ENCODE assay signal across 22 cellular contexts in genomic region chr18:4016391-4017049, GRCh38.
DNase-seq lines count a peak whose midpoint lies in the region; ATAC-seq and TF ChIP-seq lines count a peak whose summit lies in the region.
"Had no signal": no experiment of that assay in that cellular context is flagged by ENCODE, and none has a peak within 500 bp of the region (broad histone marks: within the 10 kb centered on the region; RNA-seq: fewer than 3 reads in every experiment).

No MANE protein-coding gene starts in this region.

- CTCF ChIA-PET in WTC11 (lab: Charles Lee), result interaction anchor here (1.9 to 3.6 kb wide), 3 partner anchors 22 to 351 kb away, joined by 5 to 16 read pairs (median 5); no protein-coding TSS in a partner anchor

- no peak for TF ChIP-seq CTCF in WTC11 (IDR thresholded peaks at IDR 0.05)
- no peak for TF ChIP-seq CTCF in prostate gland (IDR thresholded peaks at IDR 0.05)

- H3K4me3 ChIP-seq in H7 (ENCODE audit: insufficient read depth, low read depth, low read length) (no peak overlapping the region), prostate gland (no peak overlapping the region)
- H3K4me3 ChIP-seq: ascending aorta, dorsolateral prefrontal cortex, heart right ventricle, skin epidermis, suprapubic skin, uterus had no signal

- H3K4me1 ChIP-seq in prostate gland (replicated peaks), result no peaks in the 10 kb centered on the region
- H3K4me1 ChIP-seq: ascending aorta, heart right ventricle, suprapubic skin, uterus had no signal

- H3K9me3 Mint-ChIP-seq in WTC11, result peaks cover 5% of the 10 kb centered on the region
- H3K9me3 Mint-ChIP-seq: activated naive CD4-positive, alpha-beta T cell treated with anti-CD3 and anti-CD28 coated beads, Interleukin-2, amount 50 U/mL, for 72 hours had no signal

- intact Hi-C loops in prostate gland (cut with DNase I), result no loop called here

- 92% methylated on average over 4 of the region's 4 CpGs for WGBS in prostate gland

- ATAC-seq in GM18520 (IDR thresholded peaks at IDR 0.05; ENCODE audit: unreplicated experiment) (peak; percentile 61), WTC11 (peak; percentile 35)
- ATAC-seq: heart right ventricle, left cardiac atrium had no signal

- H3K36me3 Mint-ChIP-seq in WTC11, result no peaks in the 10 kb centered on the region; the same call in 1 of the 2 replicates
- H3K36me3 Mint-ChIP-seq: activated naive CD4-positive, alpha-beta T cell treated with anti-CD3 and anti-CD28 coated beads, Interleukin-2, amount 50 U/mL, for 72 hours; memory B cell had no signal

- no peaks in the 10 kb centered on the region for H3K36me3 ChIP-seq in H7 (replicated peaks; ENCODE audit: control insufficient read depth, insufficient read depth, low read length)
- H3K36me3 ChIP-seq in prostate gland, result no peaks in the 10 kb centered on the region
- H3K36me3 ChIP-seq: ascending aorta, heart right ventricle, neutrophil, suprapubic skin, uterus had no signal

- H3K27me3 ChIP-seq in H7 (ENCODE audit: control insufficient read depth, insufficient read depth, low read length), result no peaks in the 10 kb centered on the region
- no peaks in the 10 kb centered on the region for H3K27me3 ChIP-seq in prostate gland (replicated peaks; ENCODE audit: insufficient read depth)
- H3K27me3 ChIP-seq: ascending aorta, dorsolateral prefrontal cortex, heart right ventricle, neutrophil, suprapubic skin, uterus had no signal

- peak overlapping the region; percentile 58 for H3K27ac Mint-ChIP-seq in WTC11
- H3K27ac Mint-ChIP-seq: memory B cell had no signal

- DNase-seq in AG20443 (ENCODE audit: low spot score) (peak; percentile 15), WTC11 (ENCODE audit: low spot score) (no peak), kidney tubule cell (ENCODE audit: low spot score) (peak; percentile 28), NCI-H774 (lab: John Stamatoyannopoulos, UW) (no peak), H7 (no peak), prostate gland (ENCODE audit: low spot score) (no peak)
- DNase-seq: activated CD4-positive, alpha-beta T cell treated with anti-CD3 and anti-CD28 coated beads for 1 hour; Calu3; dorsolateral prefrontal cortex; foreskin fibroblast; heart right ventricle; left cardiac atrium; NCI-H510A treated with DMSO at 0.1 percent for 48 hours; uterus had no signal

- H3K4me3 Mint-ChIP-seq in WTC11, result no peak overlapping the region
- H3K4me3 Mint-ChIP-seq: memory B cell had no signal

- no peak overlapping the region for H3K27ac ChIP-seq in prostate gland
- H3K27ac ChIP-seq: ascending aorta, C4-2B, dorsolateral prefrontal cortex, heart right ventricle, neutrophil, skin epidermis, suprapubic skin, uterus had no signal

- H3K9me3 ChIP-seq in prostate gland, result no peaks in the 10 kb centered on the region
- H3K9me3 ChIP-seq: ascending aorta, heart right ventricle, neutrophil, suprapubic skin, uterus had no signal

- POLR2A ChIA-PET in WTC11 (lab: Charles Lee), result no interaction called here

- no peaks in the 10 kb centered on the region; the same call in 1 of the 2 replicates for H3K27me3 Mint-ChIP-seq in WTC11 (ENCODE audit: low read depth)

- TF ChIP-seq POLR2A in prostate gland (IDR thresholded peaks at IDR 0.05), result no peak

- H3K4me1 Mint-ChIP-seq in WTC11, result peaks cover 55% of the 10 kb centered on the region
- H3K4me1 Mint-ChIP-seq: memory B cell had no signal

TF ChIP-seq in WTC11, 78 proteins besides CTCF, POLR2A, EP300 and RAD21:
- TF ChIP-seq, protein P1, sequence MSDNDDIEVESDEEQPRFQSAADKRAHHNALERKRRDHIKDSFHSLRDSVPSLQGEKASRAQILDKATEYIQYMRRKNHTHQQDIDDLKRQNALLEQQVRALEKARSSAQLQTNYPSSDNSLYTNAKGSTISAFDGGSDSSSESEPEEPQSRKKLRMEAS (CRISPR knock-in tag; IDR thresholded peaks at IDR 0.05), result no peak
- TF ChIP-seq TCF7 (CRISPR knock-in tag; IDR thresholded peaks at IDR 0.05; ENCODE audit: low read depth) (no peak), RELA (CRISPR knock-in tag; IDR thresholded peaks at IDR 0.05; ENCODE audit: borderline replicate concordance) (no peak), ZNF396 (CRISPR knock-in tag; IDR thresholded peaks at IDR 0.05; ENCODE audit: borderline replicate concordance) (no peak), ATF1 (CRISPR knock-in tag; IDR thresholded peaks at IDR 0.05) (no peak), ZNF423 (CRISPR knock-in tag; IDR thresholded peaks at IDR 0.05) (no peak), NR2C2 (CRISPR knock-in tag; IDR thresholded peaks at IDR 0.05) (no peak), JAZF1 (CRISPR knock-in tag; IDR thresholded peaks at IDR 0.05) (no peak), FOXP1 (CRISPR knock-in tag; IDR thresholded peaks at IDR 0.05; ENCODE audit: borderline replicate concordance) (no peak), CBFB (CRISPR knock-in tag; IDR thresholded peaks at IDR 0.05; ENCODE audit: low read depth) (no peak)
- TF ChIP-seq, protein P2, sequence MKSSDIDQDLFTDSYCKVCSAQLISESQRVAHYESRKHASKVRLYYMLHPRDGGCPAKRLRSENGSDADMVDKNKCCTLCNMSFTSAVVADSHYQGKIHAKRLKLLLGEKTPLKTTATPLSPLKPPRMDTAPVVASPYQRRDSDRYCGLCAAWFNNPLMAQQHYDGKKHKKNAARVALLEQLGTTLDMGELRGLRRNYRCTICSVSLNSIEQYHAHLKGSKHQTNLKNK (CRISPR knock-in tag; IDR thresholded peaks at IDR 0.05), result no peak
TF ChIP-seq in WTC11: peak in this region for 0.

Comparison
In these comparisons a context has a peak if more than half of its experiments do, and no peak if none do; other contexts are left out.
1. DNase-seq: peak in AG20443 (single experiment) and kidney tubule cell (single experiment); none in WTC11 (single experiment), NCI-H774 (single experiment), H7 (single experiment) and prostate gland (single experiment).